9 cellular contexts compared by ENCODE assay signal in the genomic region with DNA sequence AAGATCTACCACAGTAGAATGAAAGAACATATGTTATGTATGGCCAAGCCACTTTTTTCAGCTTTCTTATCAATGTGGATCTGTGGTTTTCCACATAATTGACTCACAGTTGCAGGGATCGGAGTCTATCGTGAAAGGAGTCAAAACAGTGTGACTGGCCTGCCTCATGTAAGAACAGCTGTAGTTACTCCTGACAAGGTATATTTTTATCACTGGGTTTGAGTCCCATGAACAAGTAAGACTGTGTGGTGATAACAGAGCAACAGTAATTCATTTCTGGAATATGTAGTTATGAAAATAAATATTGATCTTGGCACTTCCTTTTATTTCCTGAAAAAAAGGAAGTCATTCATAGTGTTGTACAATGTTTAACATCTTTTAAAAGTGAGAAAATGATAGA.
DNase-seq lines count a peak whose midpoint lies in the region; ATAC-seq, FAIRE-seq and TF ChIP-seq lines count a peak whose summit lies in the region.
"Had no signal": no experiment of that assay in that cellular context is flagged by ENCODE, and none has a peak within 500 bp of the region (broad histone marks: within the 10 kb centered on the region; RNA-seq: fewer than 3 reads in every experiment).

No MANE protein-coding gene starts in this region.

- no peak for TF ChIP-seq CTCF in chondrocyte (IDR thresholded peaks at IDR 0.05)

- no peaks in the 10 kb centered on the region for H3K27me3 Mint-ChIP-seq in activated CD4-positive, alpha-beta T cell treated with anti-CD3 and anti-CD28 coated beads for 36 hours
- no peaks in the 10 kb centered on the region for H3K27me3 Mint-ChIP-seq in chondrocyte (ENCODE audit: low read depth)
- H3K27me3 Mint-ChIP-seq in natural killer cell treated with Interleukin-12 subunit alpha and Interleukin-12 subunit beta and Interleukin-15 and Interleukin-18, amount 100 ng/mL, for 72 hours, result no peaks in the 10 kb centered on the region
- H3K27me3 Mint-ChIP-seq: naive B cell had no signal

- peaks cover 72% of the 10 kb centered on the region for H3K4me1 Mint-ChIP-seq in activated CD4-positive, alpha-beta T cell treated with anti-CD3 and anti-CD28 coated beads for 36 hours
- peaks cover 47% of the 10 kb centered on the region for H3K4me1 Mint-ChIP-seq in chondrocyte (ENCODE audit: low read depth)
- peaks cover 50 to 71% of the 10 kb centered on the region in 2 donors for H3K4me1 Mint-ChIP-seq in natural killer cell treated with Interleukin-12 subunit alpha and Interleukin-12 subunit beta and Interleukin-15 and Interleukin-18, amount 100 ng/mL, for 72 hours (ENCODE audit: low read depth in 2 of 2)

- intact Hi-C loops in activated CD4-positive, alpha-beta T cell treated with anti-CD3 and anti-CD28 coated beads for 36 hours (cut with DNase I, micrococcal nuclease), result loop anchor here (2.0 to 10.0 kb wide), 12 partner anchors 15 to 1650 kb away; a partner anchor contains a TSS

- DNase-seq in activated CD4-positive, alpha-beta T cell treated with anti-CD3 and anti-CD28 coated beads for 36 hours, result peak; percentile 17
- DNase-seq in activated CD4-positive, alpha-beta T cell treated with anti-CD3 and anti-CD28 coated beads, Interleukin-2, amount 50 U/mL, for 4 hours, result no peak
- DNase-seq in RCC 7860 (ENCODE audit: low spot score), result peak; percentile 7
- DNase-seq in chondrocyte (ENCODE audit: low spot score), result no peak
- no peak for DNase-seq in natural killer cell treated with Interleukin-12 subunit alpha and Interleukin-12 subunit beta and Interleukin-15 and Interleukin-18, amount 100 ng/mL, for 72 hours (ENCODE audit: low spot score)
- DNase-seq in NCI-H226, result no peak
- no peak for DNase-seq in HPDE6-E6E7 (ENCODE audit: extremely low spot score)
- DNase-seq: naive B cell had no signal

- CTCF ChIA-PET in activated CD4-positive, alpha-beta T cell treated with anti-CD3 and anti-CD28 coated beads for 36 hours (lab: Charles Lee), result interaction anchor here (0.6 to 1.6 kb wide), 2 partner anchors 13 to 614 kb away, joined by 3 to 5 read pairs; no protein-coding TSS in a partner anchor

- peaks cover 30% of the 10 kb centered on the region for H3K36me3 Mint-ChIP-seq in activated CD4-positive, alpha-beta T cell treated with anti-CD3 and anti-CD28 coated beads for 36 hours (ENCODE audit: low read depth)
- peaks cover 6% of the 10 kb centered on the region for H3K36me3 Mint-ChIP-seq in chondrocyte (ENCODE audit: low read depth)
- peaks cover 11% of the 10 kb centered on the region for H3K36me3 Mint-ChIP-seq in natural killer cell treated with Interleukin-12 subunit alpha and Interleukin-12 subunit beta and Interleukin-15 and Interleukin-18, amount 100 ng/mL, for 72 hours

- peak; percentile 35 for ATAC-seq in activated CD4-positive, alpha-beta T cell treated with anti-CD3 and anti-CD28 coated beads for 36 hours
- peak in 1 of 2 donors; percentile 14 for ATAC-seq in natural killer cell treated with Interleukin-12 subunit alpha and Interleukin-12 subunit beta and Interleukin-15 and Interleukin-18, amount 100 ng/mL, for 72 hours
- ATAC-seq in HG03097 (IDR thresholded peaks at IDR 0.05; ENCODE audit: low FRiP score, unreplicated experiment), result no peak

- H3K27ac Mint-ChIP-seq in activated CD4-positive, alpha-beta T cell treated with anti-CD3 and anti-CD28 coated beads for 36 hours, result no peak overlapping the region
- H3K27ac Mint-ChIP-seq in chondrocyte (ENCODE audit: unreplicated experiment), result peak overlapping the region; percentile 5
- H3K27ac Mint-ChIP-seq in natural killer cell treated with Interleukin-12 subunit alpha and Interleukin-12 subunit beta and Interleukin-15 and Interleukin-18, amount 100 ng/mL, for 72 hours, result peak overlapping the region; percentile 62 to 76

- H3K9me3 Mint-ChIP-seq in activated CD4-positive, alpha-beta T cell treated with anti-CD3 and anti-CD28 coated beads for 36 hours (ENCODE audit: low read depth), result no peaks in the 10 kb centered on the region
- no peaks in the 10 kb centered on the region for H3K9me3 Mint-ChIP-seq in chondrocyte (ENCODE audit: low read depth)
- H3K9me3 Mint-ChIP-seq in natural killer cell treated with Interleukin-12 subunit alpha and Interleukin-12 subunit beta and Interleukin-15 and Interleukin-18, amount 100 ng/mL, for 72 hours, result no peaks in the 10 kb centered on the region
- H3K9me3 Mint-ChIP-seq: naive B cell had no signal

- FAIRE-seq in RCC 7860 (lab: Jason Lieb, UNC), result peak; percentile 10

- no peak overlapping the region for H3K4me3 Mint-ChIP-seq in activated CD4-positive, alpha-beta T cell treated with anti-CD3 and anti-CD28 coated beads for 36 hours
- H3K4me3 Mint-ChIP-seq in chondrocyte (ENCODE audit: unreplicated experiment), result no peak overlapping the region
- peak overlapping the region; percentile 46 for H3K4me3 Mint-ChIP-seq in natural killer cell treated with Interleukin-12 subunit alpha and Interleukin-12 subunit beta and Interleukin-15 and Interleukin-18, amount 100 ng/mL, for 72 hours
- H3K4me3 Mint-ChIP-seq: naive B cell had no signal

- POLR2A ChIA-PET in activated CD4-positive, alpha-beta T cell treated with anti-CD3 and anti-CD28 coated beads for 36 hours (lab: Charles Lee), result no interaction called here

Comparison
In these comparisons a context has a peak if more than half of its experiments do, and no peak if none do; other contexts are left out.
1. DNase-seq: peak in activated CD4-positive, alpha-beta T cell treated with anti-CD3 and anti-CD28 coated beads for 36 hours (single experiment) and RCC 7860 (single experiment); none in activated CD4-positive, alpha-beta T cell treated with anti-CD3 and anti-CD28 coated beads, Interleukin-2, amount 50 U/mL, for 4 hours (0 of 2), chondrocyte (single experiment), natural killer cell treated with Interleukin-12 subunit alpha and Interleukin-12 subunit beta and Interleukin-15 and Interleukin-18, amount 100 ng/mL, for 72 hours (single experiment), NCI-H226 (single experiment) and HPDE6-E6E7 (single experiment).